9 cellular contexts compared by ENCODE assay signal in genomic region chr11:44609028-44609782, GRCh38. TPM values are rescaled to one million over a fixed set of nuclear protein-coding genes. Genes with fewer than 3 reads are reported as not detected.
A peak's percentile ranks its signal among the peaks of the same experiment; 100 is the strongest.
DNase-seq lines count a peak whose midpoint lies in the region; ATAC-seq and TF ChIP-seq lines count a peak whose summit lies in the region.
"Had no signal": no experiment of that assay in that cellular context is flagged by ENCODE, and none has a peak within 500 bp of the region (broad histone marks: within the 10 kb centered on the region; RNA-seq: fewer than 3 reads in every experiment).

No MANE protein-coding gene starts in this region.

- peaks cover 0 to 40% (median 0%) of the 10 kb centered on the region in 9 donors for H3K36me3 ChIP-seq in heart right ventricle

- H3K9me3 Mint-ChIP-seq in activated B cell treated with CpG ODN at 0.5 μM for 24 hours, result no peaks in the 10 kb centered on the region
- no peaks in the 10 kb centered on the region for H3K9me3 Mint-ChIP-seq in naive thymus-derived CD8-positive, alpha-beta T cell

- no peak for TF ChIP-seq CTCF in activated B cell treated with CpG ODN at 0.5 μM for 24 hours (IDR thresholded peaks at IDR 0.05)
- no peak for TF ChIP-seq CTCF in heart right ventricle (IDR thresholded peaks at IDR 0.05)

- H3K4me1 Mint-ChIP-seq in activated B cell treated with CpG ODN at 0.5 μM for 24 hours, result peaks cover 100% of the 10 kb centered on the region
- peaks cover 30 to 75% (median 61%) of the 10 kb centered on the region in 4 donors for H3K4me1 Mint-ChIP-seq in naive thymus-derived CD8-positive, alpha-beta T cell

- H3K36me3 Mint-ChIP-seq in activated B cell treated with CpG ODN at 0.5 μM for 24 hours (ENCODE audit: low read depth), result peaks cover 84% of the 10 kb centered on the region
- H3K36me3 Mint-ChIP-seq in naive thymus-derived CD8-positive, alpha-beta T cell, result peaks cover 0 to 14% (median 8%) of the 10 kb centered on the region in 3 donors

- peak overlapping the region; percentile 97 for H3K27ac Mint-ChIP-seq in activated B cell treated with CpG ODN at 0.5 μM for 24 hours
- H3K27ac Mint-ChIP-seq in naive thymus-derived CD8-positive, alpha-beta T cell, result peak overlapping the region; percentile 85 to 95 (median 91)

- no peaks in the 10 kb centered on the region for H3K9me3 ChIP-seq in heart right ventricle
- H3K9me3 ChIP-seq: A549 had no signal

- no peak overlapping the region for H3K4me3 ChIP-seq in heart right ventricle
- H3K4me3 ChIP-seq: A549 had no signal

- intact Hi-C loops in activated B cell treated with CpG ODN at 0.5 μM for 24 hours (cut with micrococcal nuclease), result loop anchor here (1.0 kb wide), 6 partner anchors 8 to 420 kb away; partner anchors contain the start of gene CD82
- intact Hi-C loops in heart right ventricle (cut with DNase I), result no loop called here
- intact Hi-C loops in posterior cingulate gyrus (cut with DNase I), result no loop called here

- peaks cover 9 to 54% (median 35%) of the 10 kb centered on the region in 9 donors for H3K4me1 ChIP-seq in heart right ventricle

- H3K27me3 ChIP-seq in heart right ventricle, result no peaks in the 10 kb centered on the region

- DNase-seq in NCI-H446 (lab: John Stamatoyannopoulos, UW), result peak; percentile 50 to 64
- no peak for DNase-seq in NCI-H446 treated with DMSO at 0.1 percent for 48 hours (lab: John Stamatoyannopoulos, UW)
- peak; percentile 83 for DNase-seq in activated B cell treated with CpG ODN at 0.5 μM for 24 hours
- DNase-seq in naive thymus-derived CD8-positive, alpha-beta T cell, result peak in 5 of 10 donors; percentile 19 to 42 (median 32)
- DNase-seq in heart right ventricle, result no peak
- no peak for DNase-seq in posterior cingulate gyrus
- no peak for DNase-seq in SK-N-DZ (ENCODE audit: low spot score)

- H3K27me3 Mint-ChIP-seq in activated B cell treated with CpG ODN at 0.5 μM for 24 hours, result no peaks in the 10 kb centered on the region
- H3K27me3 Mint-ChIP-seq in naive thymus-derived CD8-positive, alpha-beta T cell, result no peaks in the 10 kb centered on the region

- ATAC-seq in HG02885 (IDR thresholded peaks at IDR 0.05; ENCODE audit: poor library complexity, unreplicated experiment), result peak; percentile 52
- ATAC-seq in activated B cell treated with CpG ODN at 0.5 μM for 24 hours (ENCODE audit: low read depth), result peak; percentile 64
- ATAC-seq in naive thymus-derived CD8-positive, alpha-beta T cell, result peak; percentile 49 to 61
- ATAC-seq in heart right ventricle, result no peak

- CTCF ChIA-PET in activated B cell treated with CpG ODN at 0.5 μM for 24 hours (lab: Charles Lee), result interaction anchor here (1.2 to 16.7 kb wide), 4 partner anchors 8 to 48 kb away, joined by 8 to 398 read pairs (median 28); partner anchors contain the start of gene CD82

- WGBS in heart right ventricle, 2 donors, result 81 to 82% methylated on average over 11 of the region's 11 CpGs

- peak overlapping the region in 3 of 10 donors; percentile 0 to 63 (median 40) for H3K27ac ChIP-seq in heart right ventricle

- POLR2A ChIA-PET in activated B cell treated with CpG ODN at 0.5 μM for 24 hours (lab: Charles Lee), result interaction anchor here (0.7 to 7.9 kb wide), 9 partner anchors 11 to 420 kb away, joined by 3 to 465 read pairs (median 5); partner anchors contain the start of gene CD82
- POLR2A ChIA-PET in naive thymus-derived CD8-positive, alpha-beta T cell (lab: Charles Lee), result interaction anchor here (1.1 to 7.1 kb wide), 3 partner anchors 11 to 44 kb away, joined by 3 to 70 read pairs (median 68); partner anchors contain the start of gene CD82

- peak overlapping the region; percentile 74 for H3K4me3 Mint-ChIP-seq in activated B cell treated with CpG ODN at 0.5 μM for 24 hours
- H3K4me3 Mint-ChIP-seq in naive thymus-derived CD8-positive, alpha-beta T cell, result peak overlapping the region; percentile 18 to 69 (median 54)

RNA-seq across cellular contexts. Expression of gene CD82, which starts 43.7 kb away (rescaled TPM):
- total RNA-seq in activated B cell treated with CpG ODN at 0.5 μM for 24 hours (728 and 770 TPM in 2 replicates), heart right ventricle (10 to 100 TPM; 25.8 to 66.7 (median 35.2) TPM)
- total RNA-seq in naive thymus-derived CD8-positive, alpha-beta T cell, result 10 to 100 TPM; 24.1 to 28.7 TPM
- polyA plus RNA-seq in naive thymus-derived CD8-positive, alpha-beta T cell, result 10 to 100 TPM; 21.1 to 29.9 (median 21.1) TPM
- 10 to 100 TPM; 18.5 to 70.4 TPM for polyA plus RNA-seq in heart right ventricle
- polyA plus RNA-seq in SK-N-DZ (2014; cell fraction: cytosol; rRNA removed), result 2.5 TPM in 1 of 2 replicates, not detected in the other
- polyA plus RNA-seq in SK-N-DZ (2014; cell fraction: nucleus; rRNA removed), result not detected in 2 replicates

Comparison
In these comparisons a context has a peak if more than half of its experiments do, and no peak if none do; other contexts are left out.
1. DNase-seq: peak in NCI-H446 (2 of 2) and activated B cell treated with CpG ODN at 0.5 μM for 24 hours (single experiment); none in NCI-H446 treated with DMSO at 0.1 percent for 48 hours (single experiment), heart right ventricle (0 of 2), posterior cingulate gyrus (0 of 10) and SK-N-DZ (single experiment).
2. ATAC-seq: peak in HG02885 (single experiment), activated B cell treated with CpG ODN at 0.5 μM for 24 hours (single experiment) and naive thymus-derived CD8-positive, alpha-beta T cell (2 of 2); none in heart right ventricle (0 of 8).
3. RNA of gene CD82, which starts 43.7 kb away (total RNA-seq): 728 to 770 TPM in activated B cell treated with CpG ODN at 0.5 μM for 24 hours; 25.8 to 66.7 TPM in heart right ventricle and 24.1 to 28.7 TPM in naive thymus-derived CD8-positive, alpha-beta T cell; every median in the first group is over 10 times any median in the second.